Comparison of ENCODE assay signal across 1 cellular context in genomic region chr1:39436842-39437241, GRCh38.
TF ChIP-seq lines count a peak whose summit lies in the region.

No MANE protein-coding gene starts in this region.

TF ChIP-seq in HEK293, 187 proteins besides CTCF, POLR2A, EP300 and RAD21:
- no peak for TF ChIP-seq ZBTB44 (tag by site-specific recombination; IDR thresholded peaks at IDR 0.05)
- no peak for TF ChIP-seq ZNF677 (tag by site-specific recombination; IDR thresholded peaks at IDR 0.05)
- TF ChIP-seq SCRT1 (tag by site-specific recombination; IDR thresholded peaks at IDR 0.05; ENCODE audit: borderline replicate concordance): peak; percentile 51; the same call in 1 of the 2 replicates
- TF ChIP-seq SCRT2 (tag by site-specific recombination; IDR thresholded peaks at IDR 0.05): peak; percentile 50
